8 cellular contexts compared by ENCODE assay signal in the genomic region with DNA sequence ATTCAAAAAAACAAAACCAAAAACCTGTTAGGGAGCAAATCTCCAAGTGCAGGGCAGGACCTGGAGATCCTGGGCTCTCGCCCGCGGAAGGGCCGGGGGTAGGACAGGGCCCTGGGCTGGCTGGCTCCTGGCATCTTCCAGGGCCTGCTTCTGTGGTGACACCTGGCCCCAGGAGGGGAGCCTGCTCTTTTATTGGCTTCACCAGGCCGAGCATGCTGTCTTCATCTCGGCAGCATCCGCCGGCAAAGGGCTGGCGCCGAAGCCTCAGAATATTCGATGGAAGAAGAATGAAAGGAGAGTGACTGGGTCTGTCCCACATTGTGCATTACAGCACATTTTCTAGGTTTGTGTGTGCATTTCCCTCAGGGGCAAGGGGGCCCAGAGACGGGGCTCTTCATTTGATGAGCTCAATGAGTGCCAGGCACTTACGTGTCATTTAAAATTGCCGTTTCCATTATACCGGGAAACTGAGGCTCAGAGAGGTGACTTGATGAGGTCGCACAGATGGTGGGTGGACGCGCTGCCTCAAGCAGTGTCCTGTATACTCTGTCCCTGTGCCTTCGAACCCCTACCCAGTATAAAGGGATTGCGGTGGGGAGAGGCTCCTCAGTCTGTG.
DNase-seq lines count a peak whose midpoint lies in the region; FAIRE-seq lines count a peak whose summit lies in the region.

No MANE protein-coding gene starts in this region.

- no peak for DNase-seq in activated naive CD4-positive, alpha-beta T cell treated with Interleukin-2 at 50 U/mL for 16 hours
- DNase-seq in activated T-helper 2 cell treated with anti-CD3 and anti-CD28 coated beads, Interferon-gamma antibody, Interleukin-2, Interleukin-4, amounts not matched to agents 10 μg/mL and 5 μg/mL and 100 μg/mL, durations not matched to agents 14 hours and 24 hours and 36 hours (ENCODE audit: low spot score): no peak
- DNase-seq in small intestine (peak; percentile 23), NCI-H128 (lab: John Stamatoyannopoulos, UW; ENCODE audit: unreplicated experiment) (no peak), DMS 273 (lab: John Stamatoyannopoulos, UW; ENCODE audit: unreplicated experiment) (no peak), RCC 7860 (ENCODE audit: low spot score) (no peak)

- no peak for FAIRE-seq in small intestine (lab: Jason Lieb, UNC)
- no peak for FAIRE-seq in RCC 7860 (lab: Jason Lieb, UNC)

- peak overlapping the region; percentile 99 for H3K27ac ChIP-seq in small intestine (ENCODE audit: low read depth in 1 of 2, low read length in 1 of 2)

- H3K4me3 ChIP-seq in iPS-11a (ENCODE audit: low read depth, low read length) (peak overlapping the region; percentile 53), small intestine (ENCODE audit: low read depth in 1 of 2, low read length in 2 of 2) (peak overlapping the region; percentile 76)

- no peaks in the 10 kb centered on the region for H3K9me3 ChIP-seq in small intestine (ENCODE audit: control insufficient read depth, low read depth)

- 13 to 26% (median 24%) methylated on average over 20 of the region's 20 CpGs for WGBS in small intestine, 3 donors

- H3K9me3 Mint-ChIP-seq in activated naive CD4-positive, alpha-beta T cell treated with anti-CD3 and anti-CD28 coated beads, Interleukin-2, amount 50 U/mL, for 24 hours: no peaks in the 10 kb centered on the region
- no peaks in the 10 kb centered on the region for H3K9me3 Mint-ChIP-seq in activated T-helper 2 cell treated with anti-CD3 and anti-CD28 coated beads, Interferon-gamma antibody, Interleukin-2, Interleukin-4, amounts not matched to agents 10 μg/mL and 5 μg/mL and 100 μg/mL, durations not matched to agents 14 hours and 24 hours and 36 hours

- peak overlapping the region; percentile 93 for H3K4me3 Mint-ChIP-seq in activated naive CD4-positive, alpha-beta T cell treated with anti-CD3 and anti-CD28 coated beads, Interleukin-2, amount 50 U/mL, for 24 hours
- H3K4me3 Mint-ChIP-seq in activated T-helper 2 cell treated with anti-CD3 and anti-CD28 coated beads, Interferon-gamma antibody, Interleukin-2, Interleukin-4, amounts not matched to agents 10 μg/mL and 5 μg/mL and 100 μg/mL, durations not matched to agents 14 hours and 24 hours and 36 hours (ENCODE audit: low read depth): peak overlapping the region; percentile 94

- H3K4me1 ChIP-seq in small intestine (ENCODE audit: control insufficient read depth in 2 of 2, insufficient read depth in 1 of 2, low read depth in 1 of 2, low read length in 1 of 2): peaks cover 0 to 5% of the 10 kb centered on the region in 2 donors

- H3K27ac Mint-ChIP-seq in activated naive CD4-positive, alpha-beta T cell treated with anti-CD3 and anti-CD28 coated beads, Interleukin-2, amount 50 U/mL, for 24 hours: no peak overlapping the region
- peak overlapping the region; percentile 95 for H3K27ac Mint-ChIP-seq in activated T-helper 2 cell treated with anti-CD3 and anti-CD28 coated beads, Interferon-gamma antibody, Interleukin-2, Interleukin-4, amounts not matched to agents 10 μg/mL and 5 μg/mL and 100 μg/mL, durations not matched to agents 14 hours and 24 hours and 36 hours

- no peaks in the 10 kb centered on the region for H3K27me3 ChIP-seq in small intestine (ENCODE audit: control insufficient read depth in 2 of 2, insufficient read depth in 2 of 2, low read length in 2 of 2)

- no peaks in the 10 kb centered on the region for H3K36me3 Mint-ChIP-seq in activated naive CD4-positive, alpha-beta T cell treated with anti-CD3 and anti-CD28 coated beads, Interleukin-2, amount 50 U/mL, for 24 hours
- H3K36me3 Mint-ChIP-seq in activated T-helper 2 cell treated with anti-CD3 and anti-CD28 coated beads, Interferon-gamma antibody, Interleukin-2, Interleukin-4, amounts not matched to agents 10 μg/mL and 5 μg/mL and 100 μg/mL, durations not matched to agents 14 hours and 24 hours and 36 hours (ENCODE audit: low read depth): peaks cover 3% of the 10 kb centered on the region

- H3K4me1 Mint-ChIP-seq in activated naive CD4-positive, alpha-beta T cell treated with anti-CD3 and anti-CD28 coated beads, Interleukin-2, amount 50 U/mL, for 24 hours: peaks cover 12% of the 10 kb centered on the region
- H3K4me1 Mint-ChIP-seq in activated T-helper 2 cell treated with anti-CD3 and anti-CD28 coated beads, Interferon-gamma antibody, Interleukin-2, Interleukin-4, amounts not matched to agents 10 μg/mL and 5 μg/mL and 100 μg/mL, durations not matched to agents 14 hours and 24 hours and 36 hours (ENCODE audit: low read depth): peaks cover 12% of the 10 kb centered on the region

- H3K27me3 Mint-ChIP-seq in activated naive CD4-positive, alpha-beta T cell treated with anti-CD3 and anti-CD28 coated beads, Interleukin-2, amount 50 U/mL, for 24 hours: no peaks in the 10 kb centered on the region
- H3K27me3 Mint-ChIP-seq in activated T-helper 2 cell treated with anti-CD3 and anti-CD28 coated beads, Interferon-gamma antibody, Interleukin-2, Interleukin-4, amounts not matched to agents 10 μg/mL and 5 μg/mL and 100 μg/mL, durations not matched to agents 14 hours and 24 hours and 36 hours (ENCODE audit: low read depth): peaks cover 12% of the 10 kb centered on the region

- intact Hi-C loops in activated T-helper 2 cell treated with anti-CD3 and anti-CD28 coated beads, Interferon-gamma antibody, Interleukin-2, Interleukin-4, amounts not matched to agents 10 μg/mL and 5 μg/mL and 100 μg/mL, durations not matched to agents 14 hours and 24 hours and 36 hours (cut with micrococcal nuclease): loop anchor here (5.0 kb wide), 1 partner anchor 164 kb away; the partner anchor contains the start of genes ST13 and XPNPEP3

- H3K36me3 ChIP-seq in small intestine (ENCODE audit: control insufficient read depth in 2 of 2, insufficient read depth in 2 of 2, low read length in 2 of 2): no peaks in the 10 kb centered on the region
